Comparison of ENCODE assay signal across 10 cellular contexts in genomic region chr18:35095983-35096676, GRCh38. TPM values are rescaled to one million over a fixed set of nuclear protein-coding genes. Genes with fewer than 3 reads are reported as not detected.
DNase-seq lines count a peak whose midpoint lies in the region; ATAC-seq, FAIRE-seq and TF ChIP-seq lines count a peak whose summit lies in the region.
"Had no signal": no experiment of that assay in that cellular context is flagged by ENCODE, and none has a peak within 500 bp of the region (broad histone marks: within the 10 kb centered on the region; RNA-seq: fewer than 3 reads in every experiment).

No MANE protein-coding gene starts in this region.

- H4K8ac ChIP-seq in H1 (ENCODE audit: extremely low read depth, insufficient read depth, low read length), result no peak overlapping the region

- ATAC-seq in GM18508 (IDR thresholded peaks at IDR 0.05; ENCODE audit: insufficient read depth, unreplicated experiment) (peak; percentile 88), GM21447 (IDR thresholded peaks at IDR 0.05; ENCODE audit: unreplicated experiment) (peak; percentile 79), HG03280 (IDR thresholded peaks at IDR 0.05; ENCODE audit: unreplicated experiment) (peak; percentile 83)

- H3K23ac ChIP-seq in H1 (ENCODE audit: insufficient read length), result no peak overlapping the region

- FAIRE-seq in H1 (lab: Jason Lieb, UNC), result no peak

- H4K20me1 ChIP-seq in H1 (replicated peaks in 1 of 2; ENCODE audit: control insufficient read depth in 1 of 2, insufficient read depth in 2 of 2, low read length in 2 of 2), result peaks cover 0 to 1% of the 10 kb centered on the region in 2 experiments

- TF ChIP-seq EP300 in H1 (IDR thresholded peaks at IDR 0.05; ENCODE audit: borderline replicate concordance in 1 of 2, low read depth in 2 of 2, low read length in 2 of 2), result no peak

- CTCF ChIA-PET in H1 (lab: Charles Lee; ENCODE audit: partially characterized antibody), result interaction anchor here (0.6 to 1.1 kb wide), 3 partner anchors 27 to 76 kb away, joined by 3 to 4 read pairs (median 3); no protein-coding TSS in a partner anchor

- TF ChIP-seq CTCF in H1 (IDR thresholded peaks at IDR 0.05; ENCODE audit: control extremely low read depth in 1 of 3, insufficient read depth in 1 of 3, low read depth in 1 of 3, low read length in 3 of 3), result no peak

- peak overlapping the region in 1 of 4 experiments; percentile 34; a peak in 1 of 7 replicates for H3K9ac ChIP-seq in H1 (replicated peaks in 1 of 4; ENCODE audit: extremely low read depth in 1 of 4, low read depth in 3 of 4, low read length in 3 of 4)

- H3K79me1 ChIP-seq in H1 (ENCODE audit: low read depth, low read length), result no peaks in the 10 kb centered on the region; the same call in 1 of the 2 replicates

- no peak for DNase-seq in H1 (ENCODE audit: low read depth in 1 of 2, low spot score in 2 of 2)
- DNase-seq in NCI-H1105 (lab: John Stamatoyannopoulos, UW), result no peak
- no peak for DNase-seq in UCSD-AML1 (lab: John Stamatoyannopoulos, UW; ENCODE audit: unreplicated experiment)
- no peak for DNase-seq in NCI-H510A (lab: John Stamatoyannopoulos, UW)
- no peak for DNase-seq in activated CD4-positive, alpha-beta T cell treated with anti-CD3 and anti-CD28 coated beads, Interleukin-2, amount 50 U/mL, for 48 hours
- DNase-seq: activated gamma-delta T cell, glutamatergic neuron had no signal

- no peaks in the 10 kb centered on the region for H3K79me2 ChIP-seq in H1 (ENCODE audit: control insufficient read depth in 1 of 2, insufficient read depth in 2 of 2, low read length in 2 of 2)

- WGBS in H1 (ENCODE audit: extremely low coverage in 1 of 2, insufficient coverage in 1 of 2, insufficient read length in 1 of 2, insufficient replicate concordance in 2 of 2, low coverage in 1 of 2, low lambda C conversion rate in 2 of 2, missing lambda C conversion rate in 1 of 2), 2 experiments, result 93% methylated on average over 1 of the region's 1 CpG; no CpG with 5 or more reads in 1 of the 2 experiments

- H2BK12ac ChIP-seq in H1 (ENCODE audit: low read depth, low read length), result no peak overlapping the region

- no peak overlapping the region for H2BK120ac ChIP-seq in H1 (replicated peaks; ENCODE audit: low read depth, low read length)

- H2AK5ac ChIP-seq in H1 (ENCODE audit: low read depth, low read length), result no peak overlapping the region

- no peak overlapping the region for H3K18ac ChIP-seq in H1 (ENCODE audit: extremely low read depth, low read length)

- no peak overlapping the region for H3K56ac ChIP-seq in H1 (replicated peaks; ENCODE audit: insufficient read length, low read depth, low read length)

- no peak overlapping the region for H3K14ac ChIP-seq in H1 (ENCODE audit: insufficient read length)

- TF ChIP-seq RAD21 in H1 (IDR thresholded peaks at IDR 0.05 in 1 of 2, conservative IDR thresholded peaks at IDR 0.05 in 1 of 2; ENCODE audit: low read depth in 2 of 2, low read length in 2 of 2), result no peak

- H3K23me2 ChIP-seq in H1 (ENCODE audit: low read depth, low read length), result no peaks in the 10 kb centered on the region

- H3K36me3 ChIP-seq in H1 (ENCODE audit: control insufficient read depth in 2 of 4, insufficient read depth in 4 of 4, low read length in 3 of 4), result no peaks in the 10 kb centered on the region

- H3K4me3 ChIP-seq in H1 (ENCODE audit: extremely low read depth in 1 of 4, insufficient read depth in 2 of 4, low read depth in 3 of 4, low read length in 4 of 4), result no peak overlapping the region

- no peak overlapping the region for H2BK15ac ChIP-seq in H1 (ENCODE audit: low read length)

- no peaks in the 10 kb centered on the region for H3K27me3 ChIP-seq in H1 (replicated peaks in 1 of 4; ENCODE audit: control insufficient read depth in 3 of 4, extremely low read depth in 1 of 4, insufficient read depth in 3 of 4, low read length in 3 of 4)

- H3K4me2 ChIP-seq in H1 (ENCODE audit: insufficient read depth in 1 of 2, low read depth in 2 of 2, low read length in 2 of 2), result no peak overlapping the region

- POLR2A ChIA-PET in H1 (lab: Charles Lee; ENCODE audit: partially characterized antibody), result no interaction called here

- no peak overlapping the region for H2BK5ac ChIP-seq in H1 (ENCODE audit: low read depth, low read length)

- H3K27ac ChIP-seq in H1 (ENCODE audit: low read depth, low read length), result no peak overlapping the region

- TF ChIP-seq POLR2A in H1 (IDR thresholded peaks at IDR 0.05; ENCODE audit: control extremely low read depth in 1 of 2, low read depth in 2 of 2, low read length in 2 of 2), result no peak

- peak overlapping the region; percentile 45 for H3K4ac ChIP-seq in H1 (replicated peaks; ENCODE audit: insufficient read length, low read depth, low read length)

- H3K4me1 ChIP-seq in H1 (replicated peaks in 1 of 4; ENCODE audit: control insufficient read depth in 3 of 4, insufficient read depth in 4 of 4, low read length in 3 of 4), result no peaks in the 10 kb centered on the region

- no peak overlapping the region for H2AFZ ChIP-seq in H1 (ENCODE audit: low read length)

- H4K5ac ChIP-seq in H1 (ENCODE audit: insufficient read length, low read depth, low read length), result no peak overlapping the region

- H2BK20ac ChIP-seq in H1 (ENCODE audit: low read length), result no peak overlapping the region

- H3K9me3 ChIP-seq in H1 (ENCODE audit: insufficient read depth in 2 of 2, low read depth in 1 of 2, low read length in 1 of 2), result no peaks in the 10 kb centered on the region

- H4K91ac ChIP-seq in H1 (replicated peaks; ENCODE audit: insufficient read length, low read length), result no peak overlapping the region

TF ChIP-seq in H1, 55 proteins besides CTCF, POLR2A, EP300 and RAD21 (continues in another document):
- TF ChIP-seq CBX8 (IDR thresholded peaks at IDR 0.05; ENCODE audit: borderline replicate concordance, low read depth, low read length) (no peak), RNF2 (IDR thresholded peaks at IDR 0.05; ENCODE audit: borderline replicate concordance, low read depth, low read length, missing control alignments, poor library complexity, severe bottlenecking) (no peak), BRCA1 (IDR thresholded peaks at IDR 0.05; ENCODE audit: low read depth, low read length) (no peak), NRF1 (IDR thresholded peaks at IDR 0.05; ENCODE audit: low read depth, low read length) (no peak), SIX5 (IDR thresholded peaks at IDR 0.05; ENCODE audit: low read depth, low read length) (no peak), CEBPB (IDR thresholded peaks at IDR 0.05; ENCODE audit: low read depth, low read length) (no peak), KDM1A (IDR thresholded peaks at IDR 0.05; ENCODE audit: borderline replicate concordance, low read length) (no peak), CTBP2 (IDR thresholded peaks at IDR 0.05; ENCODE audit: borderline replicate concordance, insufficient read depth, insufficient read length, low read length) (no peak), CHD1 (IDR thresholded peaks at IDR 0.05; ENCODE audit: low read depth, low read length) (no peak), JUND (IDR thresholded peaks at IDR 0.05; ENCODE audit: low read length) (no peak), ASH2L (IDR thresholded peaks at IDR 0.05; ENCODE audit: low read length) (no peak), ZNF274 (IDR thresholded peaks at IDR 0.05; ENCODE audit: borderline replicate concordance, extremely low read depth, low read length) (no peak), GTF2F1 (IDR thresholded peaks at IDR 0.05; ENCODE audit: borderline replicate concordance, low read depth, low read length) (no peak)

RNA-seq across cellular contexts. Expression of gene MAPRE2, which starts 54.9 kb away (rescaled TPM):
- total RNA-seq in H1 (2021; fragmentation: NEBNext Ultra II Directional; extraction: Animal tissue kit (Norgen Biotek cat#: 25700)), result 30.9 and 32.6 TPM in 2 replicates
- polyA plus RNA-seq in H1 (2011; rRNA removed), result 24.2 and 33.1 TPM in 2 replicates
- 30.0 TPM for polyA plus RNA-seq in H1 (2011; cell fraction: cytosol; rRNA removed)
- 17.5 TPM for polyA plus RNA-seq in H1 (2011; cell fraction: nucleus; rRNA removed)
- polyA plus RNA-seq in H1 (2012, experiment 1 of 2), result 21.2 to 32.2 TPM (median 24.4 TPM) in 4 replicates
- polyA plus RNA-seq in H1 (2012, experiment 2 of 2), result 5.2 TPM
- 18.5 TPM for polyA plus RNA-seq in H1 (2013, experiment 1 of 2)
- 18.6 TPM for polyA plus RNA-seq in H1 (2013, experiment 2 of 2)
- polyA minus RNA-seq in H1 (2011; rRNA and poly(A)+ RNA removed), result 37.3 and 44.8 TPM in 2 replicates
- 28.1 TPM for polyA minus RNA-seq in H1 (2011; cell fraction: cytosol; rRNA and poly(A)+ RNA removed)
- polyA minus RNA-seq in H1 (2011; cell fraction: nucleus; rRNA and poly(A)+ RNA removed), result 30.2 TPM
